ENCODE assay signal across 28 cellular contexts in genomic region chr2:222532315-222532714, GRCh38.
DNase-seq lines count a peak whose midpoint lies in the region; ATAC-seq and TF ChIP-seq lines count a peak whose summit lies in the region.
"Had no signal": no experiment of that assay in that cellular context is flagged by ENCODE, and none has a peak within 500 bp of the region (broad histone marks: within the 10 kb centered on the region; RNA-seq: fewer than 3 reads in every experiment).

No MANE protein-coding gene starts in this region.

- no peak for TF ChIP-seq CTCF in DND-41 (IDR thresholded peaks at IDR 0.05; ENCODE audit: borderline replicate concordance, extremely low read depth, low read length, poor library complexity, severe bottlenecking)
- TF ChIP-seq CTCF in RWPE1 (conservative IDR thresholded peaks at IDR 0.05; ENCODE audit: low read depth): no peak
- TF ChIP-seq CTCF in esophagus squamous epithelium (IDR thresholded peaks at IDR 0.05): no peak
- TF ChIP-seq CTCF in type B pancreatic cell (conservative IDR thresholded peaks at IDR 0.05): no peak

- H3K27me3 ChIP-seq in DND-41 (ENCODE audit: insufficient read depth, low read length, poor library complexity) (no peaks in the 10 kb centered on the region), esophagus squamous epithelium (no peaks in the 10 kb centered on the region)

- H3K27ac ChIP-seq in DND-41 (ENCODE audit: low read length) (no peak overlapping the region), RWPE1 (peak overlapping the region; percentile 7; the same call in 1 of the 2 replicates), esophagus squamous epithelium (peak overlapping the region; percentile 35 to 84 (median 70))
- H3K27ac ChIP-seq: C4-2B, GM23248, SJSA1 had no signal

- DNase-seq in DND-41: peak; percentile 60
- DNase-seq in RWPE1 (ENCODE audit: low spot score): peak; percentile 74
- no peak for DNase-seq in esophagus squamous epithelium (lab: John Stamatoyannopoulos, UW)
- DNase-seq in type B pancreatic cell (ENCODE audit: extremely low spot score, unreplicated experiment): no peak
- DNase-seq in foreskin melanocyte: no peak
- no peak for DNase-seq in GM03348 (ENCODE audit: low spot score)
- DNase-seq: AML-193; CD8-positive, alpha-beta T cell; DMS 273 treated with DMSO at 0.1 percent for 48 hours; DMS79; GF-D8; GM23248; H7; Kasumi-1; NCI-H1092 treated with DMSO at 0.1 percent for 48 hours; NCI-H1436; NCI-H187 treated with DMSO at 0.1 percent for 48 hours; NCI-H2107; NCI-H446; NCI-H524 treated with DMSO at 0.1 percent for 48 hours; NCI-H774; PC-3; Right ventricle myocardium superior had no signal

- WGBS in esophagus squamous epithelium, 2 donors: 48 to 52% methylated on average over 5 of the region's 5 CpGs

- peaks cover 4% of the 10 kb centered on the region for H3K9me3 Mint-ChIP-seq in type B pancreatic cell
- H3K9me3 Mint-ChIP-seq: CD8-positive, alpha-beta T cell had no signal

- peaks cover 8% of the 10 kb centered on the region for H3K27me3 Mint-ChIP-seq in type B pancreatic cell

- POLR2A ChIA-PET in RWPE1 (lab: Yijun Ruan, JAX; ENCODE audit: low non-redundant PET): no interaction called here

- intact Hi-C loops in esophagus squamous epithelium (cut with DNase I): no loop called here

- ATAC-seq in DND-41 (ENCODE audit: insufficient read depth, low read depth): peak; percentile 98
- ATAC-seq in GM21360 (IDR thresholded peaks at IDR 0.05; ENCODE audit: unreplicated experiment): no peak
- ATAC-seq: CD8-positive, alpha-beta T cell; HepG2; K562; PC-3 had no signal

- CTCF ChIA-PET in RWPE1 (lab: Yijun Ruan, JAX): interaction anchor here (0.6 to 1.1 kb wide), 2 partner anchors 215 to 225 kb away, joined by 3 read pairs; no protein-coding TSS in a partner anchor

- peak overlapping the region; percentile 70 for H3K27ac Mint-ChIP-seq in type B pancreatic cell
- H3K27ac Mint-ChIP-seq: CD8-positive, alpha-beta T cell had no signal

- no peak overlapping the region for H3K4me2 ChIP-seq in DND-41 (ENCODE audit: insufficient read depth, low read length)

- no peak overlapping the region for H3K9ac ChIP-seq in DND-41 (ENCODE audit: low read depth, low read length)
- H3K9ac ChIP-seq: GM23248 had no signal

- H3K4me1 Mint-ChIP-seq in type B pancreatic cell (ENCODE audit: unreplicated experiment): no peaks in the 10 kb centered on the region

- no peaks in the 10 kb centered on the region for H3K9me3 ChIP-seq in DND-41 (ENCODE audit: insufficient read depth, low read length, severe bottlenecking)
- no peaks in the 10 kb centered on the region for H3K9me3 ChIP-seq in esophagus squamous epithelium
- H3K9me3 ChIP-seq: SJSA1 had no signal

- H3K36me3 ChIP-seq in DND-41 (ENCODE audit: insufficient read depth, low read length): no peaks in the 10 kb centered on the region
- peaks cover 0 to 5% (median 0%) of the 10 kb centered on the region in 3 donors for H3K36me3 ChIP-seq in esophagus squamous epithelium
- H3K36me3 ChIP-seq: SJSA1 had no signal

- H3K4me3 ChIP-seq in DND-41 (ENCODE audit: low read depth in 1 of 2, low read length in 2 of 2) (no peak overlapping the region), esophagus squamous epithelium (no peak overlapping the region)
- H3K4me3 ChIP-seq: GM23248, K562, SJSA1 had no signal

- H3K36me3 Mint-ChIP-seq in type B pancreatic cell: peaks cover 4% of the 10 kb centered on the region
- H3K36me3 Mint-ChIP-seq: CD8-positive, alpha-beta T cell had no signal

- H3K79me2 ChIP-seq in DND-41 (ENCODE audit: insufficient read depth, low read length): no peaks in the 10 kb centered on the region

- no peak overlapping the region for H3K4me3 Mint-ChIP-seq in type B pancreatic cell
- H3K4me3 Mint-ChIP-seq: CD8-positive, alpha-beta T cell had no signal

- H3K4me1 ChIP-seq in DND-41 (ENCODE audit: insufficient read depth, low read length): no peaks in the 10 kb centered on the region; the same call in 1 of the 2 replicates
- H3K4me1 ChIP-seq in esophagus squamous epithelium: peaks cover 3 to 31% (median 4%) of the 10 kb centered on the region in 3 donors

- H2AFZ ChIP-seq in DND-41 (ENCODE audit: low read depth, low read length): no peak overlapping the region
- H2AFZ ChIP-seq: GM23248 had no signal

- no peak for TF ChIP-seq POLR2A in esophagus squamous epithelium (IDR thresholded peaks at IDR 0.05)

- no peaks in the 10 kb centered on the region for H4K20me1 ChIP-seq in DND-41 (ENCODE audit: insufficient read depth, low read length)

Comparison
In these comparisons a context has a peak if more than half of its experiments do, and no peak if none do; other contexts are left out.
1. DNase-seq: peak in DND-41 (single experiment) and RWPE1 (single experiment); none in esophagus squamous epithelium (single experiment), type B pancreatic cell (single experiment), foreskin melanocyte (single experiment) and GM03348 (single experiment).